18 cellular contexts compared by ENCODE assay signal in the genomic region with DNA sequence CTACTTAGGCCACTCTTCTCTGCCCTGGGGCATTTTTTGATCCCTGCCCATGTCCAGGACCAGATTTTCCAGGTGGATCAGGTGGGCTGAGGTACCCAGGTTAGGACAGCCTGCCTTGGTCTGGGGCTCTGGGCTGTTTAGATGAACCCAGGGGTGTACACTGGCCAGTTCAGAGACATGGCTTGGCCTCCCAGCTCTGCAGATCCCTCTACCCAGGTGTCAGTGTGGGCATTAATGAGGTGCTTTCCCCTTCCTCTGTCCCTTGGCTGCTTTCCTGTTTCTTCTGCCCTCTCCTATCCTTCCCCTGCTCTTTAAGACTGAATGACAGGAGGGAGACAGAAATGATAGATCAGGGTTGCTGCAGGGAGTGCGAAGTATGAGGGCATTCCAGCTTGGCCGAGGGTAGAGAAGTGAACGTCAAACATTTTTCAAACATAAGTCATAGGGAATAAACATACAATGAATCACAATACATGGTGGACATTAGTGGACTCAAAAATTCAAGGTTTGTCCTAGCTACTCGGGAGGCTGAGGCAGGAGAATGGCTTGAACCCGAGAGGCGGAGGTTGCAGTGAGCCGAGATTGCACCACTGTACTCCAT. TPM values are rescaled to one million over a fixed set of nuclear protein-coding genes. Genes with fewer than 3 reads are reported as not detected.
A peak's percentile ranks its signal among the peaks of the same experiment; 100 is the strongest.
DNase-seq lines count a peak whose midpoint lies in the region; ATAC-seq and TF ChIP-seq lines count a peak whose summit lies in the region.
"Had no signal": no experiment of that assay in that cellular context is flagged by ENCODE, and none has a peak within 500 bp of the region (broad histone marks: within the 10 kb centered on the region; RNA-seq: fewer than 3 reads in every experiment).

No MANE protein-coding gene starts in this region.

- TF ChIP-seq RAD21 in HCT116 (IDR thresholded peaks at IDR 0.05; ENCODE audit: low read depth): no peak

- H3K36me3 Mint-ChIP-seq in activated naive CD4-positive, alpha-beta T cell treated with anti-CD3 and anti-CD28 coated beads, Interleukin-2, amount 50 U/mL, for 72 hours: no peaks in the 10 kb centered on the region

- peak; percentile 71 for DNase-seq in 8988T
- DNase-seq in HCT116 (ENCODE audit: low read depth, low spot score): no peak
- DNase-seq in adipocyte (ENCODE audit: low read depth): peak; percentile 76
- peak; percentile 52 for DNase-seq in fibroblast of villous mesenchyme (ENCODE audit: low read depth)
- DNase-seq in left ventricle myocardium inferior: no peak
- DNase-seq in body of pancreas: no peak
- no peak for DNase-seq in activated naive CD4-positive, alpha-beta T cell treated with anti-CD3 and anti-CD28 coated beads, Interleukin-2, amount 50 U/mL, for 72 hours (ENCODE audit: low spot score in 2 of 2)
- DNase-seq: activated CD4-positive, alpha-beta T cell treated with anti-CD3 and anti-CD28 coated beads, Interleukin-2, amount 10 ng/mL, durations not matched to agents 7 days and 5 days; anterior cingulate cortex; DMS53; effector memory CD4-positive, alpha-beta T cell; heart right ventricle; left ventricle myocardium superior; MM.1S had no signal

- H3K4me3 ChIP-seq in HCT116 (replicated peaks in 1 of 2; ENCODE audit: low read depth in 1 of 2, low read length in 2 of 2) (no peak overlapping the region), adipocyte (ENCODE audit: low read length) (no peak overlapping the region), fibroblast of villous mesenchyme (ENCODE audit: low read depth, low read length) (no peak overlapping the region), left ventricle myocardium inferior (no peak overlapping the region), body of pancreas (no peak overlapping the region)
- H3K4me3 ChIP-seq: GM23338, heart right ventricle had no signal

- 0 out of 2 replicates have a peak overlapping the region, but pooled peaks have one; percentile 14 for H3K4me2 ChIP-seq in HCT116 (ENCODE audit: low read length)
- H3K4me2 ChIP-seq: GM23338 had no signal

- CTCF ChIA-PET in HCT116 (lab: Charles Lee): no interaction called here

- ATAC-seq in HCT116 (no peak; the same call in 1 of the 2 replicates), GM21737 (IDR thresholded peaks at IDR 0.05; ENCODE audit: unreplicated experiment) (no peak), body of pancreas (no peak)
- no peak for ATAC-seq in activated naive CD4-positive, alpha-beta T cell treated with anti-CD3 and anti-CD28 coated beads, Interleukin-2, amount 50 U/mL, for 72 hours
- ATAC-seq: GM23338, heart right ventricle, left ventricle myocardium superior had no signal

- no peaks in the 10 kb centered on the region for H3K36me3 ChIP-seq in HCT116 (ENCODE audit: control insufficient read depth in 1 of 2, insufficient read depth in 2 of 2, low read length in 2 of 2)
- no peaks in the 10 kb centered on the region for H3K36me3 ChIP-seq in adipocyte (ENCODE audit: control insufficient read depth, insufficient read depth, low read length, severe bottlenecking)
- no peaks in the 10 kb centered on the region for H3K36me3 ChIP-seq in left ventricle myocardium inferior
- H3K36me3 ChIP-seq in body of pancreas (replicated peaks in 1 of 2; ENCODE audit: insufficient read depth in 1 of 2, low read depth in 2 of 2): no peaks in the 10 kb centered on the region
- H3K36me3 ChIP-seq: heart right ventricle had no signal

- 80 to 81% methylated on average over 7 of the region's 7 CpGs for WGBS in body of pancreas, 2 donors

- H3K9me2 ChIP-seq in HCT116 (ENCODE audit: insufficient read depth): no peaks in the 10 kb centered on the region

- H3K79me2 ChIP-seq in HCT116 (ENCODE audit: insufficient read depth, low read length): no peaks in the 10 kb centered on the region

- RAD21 ChIA-PET in HCT116 (lab: Charles Lee; ENCODE audit: low non-redundant PET in 1 of 2, low total read pairs in 2 of 2, uncharacterized antibody in 2 of 2, unreplicated experiment in 2 of 2): no interaction called here

- no peak for TF ChIP-seq CTCF in HCT116 (IDR thresholded peaks at IDR 0.05 in 2 of 3, conservative IDR thresholded peaks at IDR 0.05 in 1 of 3; ENCODE audit: borderline replicate concordance in 1 of 3, insufficient read depth in 1 of 3, low read depth in 2 of 3, low read length in 2 of 3)
- TF ChIP-seq CTCF in fibroblast of villous mesenchyme (IDR thresholded peaks at IDR 0.05; ENCODE audit: insufficient read depth, low read depth, low read length): no peak
- TF ChIP-seq CTCF in left ventricle myocardium inferior (IDR thresholded peaks at IDR 0.05; ENCODE audit: borderline replicate concordance): no peak
- TF ChIP-seq CTCF in body of pancreas (IDR thresholded peaks at IDR 0.05): no peak

- intact Hi-C loops in HCT116 (cut with micrococcal nuclease) (no loop called here), left ventricle myocardium inferior (cut with micrococcal nuclease) (no loop called here), body of pancreas (cut with DNase I) (no loop called here)

- H4K20me1 ChIP-seq in HCT116 (ENCODE audit: insufficient read depth): no peaks in the 10 kb centered on the region

- POLR2A ChIA-PET in HCT116 (lab: Charles Lee): no interaction called here

- no peak for TF ChIP-seq POLR2A in HCT116 (IDR thresholded peaks at IDR 0.05; ENCODE audit: borderline replicate concordance, extremely low read depth, insufficient read depth, insufficient read length)
- no peak for TF ChIP-seq POLR2A in body of pancreas (IDR thresholded peaks at IDR 0.05)

- BruUV-seq in HCT116 (replicated peaks; lab: Mats Ljungman, UMichigan): no TSS peak

- H3K27me3 ChIP-seq in HCT116 (ENCODE audit: insufficient read depth, low read length): peaks cover 23% of the 10 kb centered on the region; the same call in 1 of the 2 replicates
- no peaks in the 10 kb centered on the region for H3K27me3 ChIP-seq in adipocyte (replicated peaks; ENCODE audit: control insufficient read depth, insufficient read depth, low read length)
- peaks cover 5% of the 10 kb centered on the region for H3K27me3 ChIP-seq in left ventricle myocardium inferior (ENCODE audit: low read depth)
- H3K27me3 ChIP-seq in body of pancreas: no peaks in the 10 kb centered on the region
- H3K27me3 ChIP-seq: heart right ventricle had no signal

- H2AFZ ChIP-seq in HCT116 (ENCODE audit: low read depth, low read length, poor library complexity, severe bottlenecking): no peak overlapping the region
- H2AFZ ChIP-seq: GM23338 had no signal

- H3K9ac ChIP-seq in HCT116 (ENCODE audit: low read length): no peak overlapping the region
- H3K9ac ChIP-seq in adipocyte (ENCODE audit: low read length): no peak overlapping the region

- H3K9me3 ChIP-seq in HCT116 (ENCODE audit: control insufficient read depth in 1 of 2, insufficient read depth in 1 of 2, low read depth in 1 of 2, low read length in 2 of 2): no peaks in the 10 kb centered on the region
- no peaks in the 10 kb centered on the region for H3K9me3 ChIP-seq in adipocyte (ENCODE audit: control insufficient read depth, low read length)
- H3K9me3 ChIP-seq in left ventricle myocardium inferior (replicated peaks): no peaks in the 10 kb centered on the region
- no peaks in the 10 kb centered on the region for H3K9me3 ChIP-seq in body of pancreas
- H3K9me3 ChIP-seq: heart right ventricle had no signal

- no peak overlapping the region for H3K27ac Mint-ChIP-seq in activated naive CD4-positive, alpha-beta T cell treated with anti-CD3 and anti-CD28 coated beads, Interleukin-2, amount 50 U/mL, for 72 hours
- H3K27ac Mint-ChIP-seq: activated CD4-positive, alpha-beta T cell treated with anti-CD3 and anti-CD28 coated beads, Interleukin-2, amount 10 ng/mL, durations not matched to agents 7 days and 5 days; GM23338; T-helper 1 cell treated with Interleukin-12 subunit alpha and Interleukin-12 subunit beta and Interleukin-4 antibody, amounts not matched to agents 30 μg/mL and 1 μg/mL, for 36 hours had no signal

- H3K27ac ChIP-seq in HCT116 (ENCODE audit: low read depth, low read length) (no peak overlapping the region), left ventricle myocardium inferior (replicated peaks) (no peak overlapping the region), body of pancreas (no peak overlapping the region)
- H3K27ac ChIP-seq: heart right ventricle had no signal

- H3K4me1 ChIP-seq in HCT116 (ENCODE audit: control insufficient read depth in 1 of 2, insufficient read depth in 2 of 2, low read length in 2 of 2): peaks cover 0 to 6% of the 10 kb centered on the region in 2 experiments; a peak in 2 of 4 replicates
- H3K4me1 ChIP-seq in adipocyte (ENCODE audit: control insufficient read depth, insufficient read depth, low read length): peaks cover 8% of the 10 kb centered on the region
- H3K4me1 ChIP-seq in left ventricle myocardium inferior: no peaks in the 10 kb centered on the region
- H3K4me1 ChIP-seq in body of pancreas: peaks cover 3% of the 10 kb centered on the region
- H3K4me1 ChIP-seq: heart right ventricle had no signal

- no peaks in the 10 kb centered on the region for H3K9me3 Mint-ChIP-seq in activated naive CD4-positive, alpha-beta T cell treated with anti-CD3 and anti-CD28 coated beads, Interleukin-2, amount 50 U/mL, for 72 hours
- H3K9me3 Mint-ChIP-seq: activated CD4-positive, alpha-beta T cell treated with anti-CD3 and anti-CD28 coated beads, Interleukin-2, amount 10 ng/mL, durations not matched to agents 7 days and 5 days; T-helper 1 cell treated with Interleukin-12 subunit alpha and Interleukin-12 subunit beta and Interleukin-4 antibody, amounts not matched to agents 30 μg/mL and 1 μg/mL, for 36 hours had no signal

TF ChIP-seq in HCT116, 20 proteins besides CTCF, POLR2A, EP300 and RAD21:
- TF ChIP-seq ELF1 (IDR thresholded peaks at IDR 0.05; ENCODE audit: borderline replicate concordance, low read depth): no peak
- no peak for TF ChIP-seq SRF (IDR thresholded peaks at IDR 0.05; ENCODE audit: low read depth)
- TF ChIP-seq SP1 (IDR thresholded peaks at IDR 0.05; ENCODE audit: low read depth): no peak
- no peak for TF ChIP-seq ZNF274 (IDR thresholded peaks at IDR 0.05; ENCODE audit: low read depth, low read length)
- no peak for TF ChIP-seq ZFX (IDR thresholded peaks at IDR 0.05)
- no peak for TF ChIP-seq SIN3A (IDR thresholded peaks at IDR 0.05; ENCODE audit: low read depth)
- TF ChIP-seq YY1 (IDR thresholded peaks at IDR 0.05; ENCODE audit: extremely low read depth, insufficient replicate concordance, low read depth, low read length): no peak
- no peak for TF ChIP-seq POLR2AphosphoS5 (IDR thresholded peaks at IDR 0.05; ENCODE audit: low read depth, low read length)

RNA-seq across cellular contexts. Expression of a gene that starts 30.5 kb away (rescaled TPM):
- not detected for total RNA-seq in HCT116 (2021; ENCODE audit: unreplicated experiment)
- polyA plus RNA-seq in HCT116 (2012): not detected in 2 replicates
- not detected in 2 replicates for total RNA-seq in fibroblast of villous mesenchyme
- total RNA-seq in left ventricle myocardium inferior: not detected
- not detected for total RNA-seq in body of pancreas
- total RNA-seq in activated naive CD4-positive, alpha-beta T cell treated with anti-CD3 and anti-CD28 coated beads, Interleukin-2, amount 50 U/mL, for 72 hours: not detected
- total RNA-seq: A673; activated CD4-positive, alpha-beta T cell treated with anti-CD3 and anti-CD28 coated beads, Interleukin-2, amount 10 ng/mL, durations not matched to agents 7 days and 5 days; left ventricle myocardium superior had no signal
- polyA plus RNA-seq: heart right ventricle had no signal

Comparison
In these comparisons a context has a peak if more than half of its experiments do, and no peak if none do; other contexts are left out.
1. DNase-seq: peak in 8988T (single experiment), adipocyte (single experiment) and fibroblast of villous mesenchyme (single experiment); none in HCT116 (single experiment), left ventricle myocardium inferior (single experiment), body of pancreas (0 of 4) and activated naive CD4-positive, alpha-beta T cell treated with anti-CD3 and anti-CD28 coated beads, Interleukin-2, amount 50 U/mL, for 72 hours (0 of 2).